In genomic region chr7:151038951-151039849, GRCh38 we compare ENCODE assay signal across 6 cellular contexts. TPM values are rescaled to one million over a fixed set of nuclear protein-coding genes. Genes with fewer than 3 reads are reported as not detected.
DNase-seq lines count a peak whose midpoint lies in the region; ATAC-seq and TF ChIP-seq lines count a peak whose summit lies in the region.

No MANE protein-coding gene starts in this region.

- CTCF ChIA-PET in T-cell (lab: Charles Lee): interaction anchor here in 1 of 2 donors (0.8 kb wide), 1 partner anchor 21 kb away, joined by 3 read pairs; no protein-coding TSS in a partner anchor

- H3K27me3 Mint-ChIP-seq in T-cell (no peaks in the 10 kb centered on the region), endodermal cell (ENCODE audit: insufficient read depth) (no peaks in the 10 kb centered on the region)

- H3K9me3 ChIP-seq in endodermal cell (ENCODE audit: control insufficient read depth, low read length) (no peaks in the 10 kb centered on the region), skeletal muscle tissue (ENCODE audit: control insufficient read depth in 3 of 3, low read length in 3 of 3) (no peaks in the 10 kb centered on the region)

- peaks cover 6% of the 10 kb centered on the region for H3K4me1 ChIP-seq in endodermal cell (ENCODE audit: control insufficient read depth, insufficient read depth, low read length)
- H3K4me1 ChIP-seq in skeletal muscle tissue (ENCODE audit: control insufficient read depth in 3 of 3, insufficient read depth in 3 of 3, low read length in 3 of 3): peaks cover 22 to 29% (median 23%) of the 10 kb centered on the region in 3 donors

- H3K27ac Mint-ChIP-seq in T-cell: peak overlapping the region; percentile 46 to 48
- peak overlapping the region; percentile 16 for H3K27ac Mint-ChIP-seq in endodermal cell

- H3K4me3 Mint-ChIP-seq in T-cell: no peak overlapping the region
- H3K4me3 Mint-ChIP-seq in endodermal cell: no peak overlapping the region

- WGBS in endodermal cell (ENCODE audit: insufficient coverage in 1 of 2, insufficient read length in 1 of 2), 2 experiments: 73% methylated on average over 6 to 11 of the region's 12 CpGs

- no peak overlapping the region for H3K4me3 ChIP-seq in endodermal cell (ENCODE audit: low read length)
- H3K4me3 ChIP-seq in skeletal muscle tissue (ENCODE audit: low read length in 3 of 3): no peak overlapping the region

- peaks cover 6% of the 10 kb centered on the region for H3K36me3 ChIP-seq in endodermal cell (ENCODE audit: control insufficient read depth, insufficient read depth, low read length)
- peaks cover 28 to 50% (median 41%) of the 10 kb centered on the region in 3 donors for H3K36me3 ChIP-seq in skeletal muscle tissue (ENCODE audit: control insufficient read depth in 3 of 3, insufficient read depth in 3 of 3, low read length in 3 of 3)

- peak; percentile 90 for DNase-seq in H4 (ENCODE audit: low spot score)
- peak in 4 of 34 experiments; percentile 26 to 43 (median 33) for DNase-seq in T-cell
- peak; percentile 66 for DNase-seq in endodermal cell
- no peak for DNase-seq in NCI-H2107 treated with DMSO at 0.1 percent for 48 hours (lab: John Stamatoyannopoulos, UW; ENCODE audit: unreplicated experiment)
- no peak for DNase-seq in NCI-H524 (lab: John Stamatoyannopoulos, UW)

- H3K4me1 Mint-ChIP-seq in T-cell: peaks cover 0 to 12% (median 9%) of the 10 kb centered on the region in 3 donors
- H3K4me1 Mint-ChIP-seq in endodermal cell: peaks cover 3% of the 10 kb centered on the region

- peak; percentile 29 to 57 (median 38) for ATAC-seq in T-cell (replicated peaks in 1 of 4)

- no peak overlapping the region for H3K27ac ChIP-seq in endodermal cell (ENCODE audit: low read depth, low read length)
- peak overlapping the region; percentile 23 for H3K27ac ChIP-seq in skeletal muscle tissue (ENCODE audit: low read depth, low read length)

- no peaks in the 10 kb centered on the region for H3K27me3 ChIP-seq in endodermal cell (ENCODE audit: control insufficient read depth, insufficient read depth, low read length, poor library complexity, severe bottlenecking)
- H3K27me3 ChIP-seq in skeletal muscle tissue (ENCODE audit: control insufficient read depth in 3 of 3, insufficient read depth in 3 of 3, low read length in 3 of 3): no peaks in the 10 kb centered on the region

- H3K36me3 Mint-ChIP-seq in T-cell (peaks cover 17% of the 10 kb centered on the region), endodermal cell (ENCODE audit: low read depth) (peaks cover 13% of the 10 kb centered on the region)

- no peak overlapping the region for H3K9ac ChIP-seq in endodermal cell (ENCODE audit: extremely low read depth, low read length, poor library complexity, severe bottlenecking)
- H3K9ac ChIP-seq in skeletal muscle tissue (ENCODE audit: low read depth in 1 of 3, low read length in 3 of 3): no peak overlapping the region

- H3K9me3 Mint-ChIP-seq in T-cell (no peaks in the 10 kb centered on the region), endodermal cell (no peaks in the 10 kb centered on the region)

- TF ChIP-seq CTCF in endodermal cell (conservative IDR thresholded peaks at IDR 0.05): no peak

- POLR2A ChIA-PET in T-cell (lab: Charles Lee): no interaction called here

RNA-seq across cellular contexts. Expression of gene ASIC3, which starts 9.1 kb away (rescaled TPM):
- 0.10 TPM in 1 of 2 replicates, not detected in the other for total RNA-seq in H4 (2014; rRNA removed; shearing (Covaris generic))
- total RNA-seq in T-cell (10 to 100 TPM in 4 of 5 donors, 1 to 10 TPM in 1; 9.8 to 16.0 (median 11.9) TPM), endodermal cell (1 to 10 TPM; 2.5 to 3.0 TPM), skeletal muscle tissue (not detected)
- polyA plus RNA-seq in endodermal cell (2013, experiment 1 of 2): 5.1 TPM
- polyA plus RNA-seq in endodermal cell (2013, experiment 2 of 2): 4.0 TPM

RNA-seq across cellular contexts. Expression of gene ABCB8, which starts 10.9 kb away (rescaled TPM):
- 25.2 and 26.5 TPM in 2 replicates for total RNA-seq in H4 (2014; rRNA removed; shearing (Covaris generic))
- 10 to 100 TPM; 72.4 to 83.0 (median 74.8) TPM for total RNA-seq in T-cell
- 10 to 100 TPM; 35.9 to 37.2 TPM for total RNA-seq in endodermal cell
- 27.6 TPM for polyA plus RNA-seq in endodermal cell (2013, experiment 1 of 2)
- 25.8 TPM for polyA plus RNA-seq in endodermal cell (2013, experiment 2 of 2)
- total RNA-seq in skeletal muscle tissue: 15.7 TPM

RNA-seq across cellular contexts. Expression of gene ATG9B, which starts 14.9 kb away (rescaled TPM):
- 0.17 TPM in 1 of 2 replicates, not detected in the other for total RNA-seq in H4 (2014; rRNA removed; shearing (Covaris generic))
- 10 to 100 TPM; 24.0 to 37.0 (median 31.8) TPM for total RNA-seq in T-cell
- total RNA-seq in endodermal cell: 1 to 10 TPM; 2.0 to 3.0 TPM
- polyA plus RNA-seq in endodermal cell (2013, experiment 1 of 2): 4.3 TPM
- 4.0 TPM for polyA plus RNA-seq in endodermal cell (2013, experiment 2 of 2)
- not detected for total RNA-seq in skeletal muscle tissue

RNA-seq across cellular contexts. Expression of gene CDK5, which starts 18.5 kb away (rescaled TPM):
- 43.8 and 46.0 TPM in 2 replicates for total RNA-seq in H4 (2014; rRNA removed; shearing (Covaris generic))
- total RNA-seq in T-cell: 1 to 10 TPM; 5.3 to 8.4 (median 6.5) TPM
- 10 to 100 TPM; 22.2 to 25.2 TPM for total RNA-seq in endodermal cell
- 22.0 TPM for polyA plus RNA-seq in endodermal cell (2013, experiment 1 of 2)
- 18.7 TPM for polyA plus RNA-seq in endodermal cell (2013, experiment 2 of 2)
- total RNA-seq in skeletal muscle tissue: 5.7 TPM

RNA-seq across cellular contexts. Expression of gene SLC4A2, which starts 20.2 kb away (rescaled TPM):
- 61.6 and 82.9 TPM in 2 replicates for total RNA-seq in H4 (2014; rRNA removed; shearing (Covaris generic))
- total RNA-seq in T-cell: 10 to 100 TPM; 52.0 to 91.5 (median 74.4) TPM
- total RNA-seq in endodermal cell: 100 to 1,000 TPM; 265 to 284 TPM
- polyA plus RNA-seq in endodermal cell (2013, experiment 1 of 2): 88.2 TPM
- polyA plus RNA-seq in endodermal cell (2013, experiment 2 of 2): 83.1 TPM
- total RNA-seq in skeletal muscle tissue: 31.3 TPM

Comparison
In these comparisons a context has a peak if more than half of its experiments do, and no peak if none do; other contexts are left out.
1. DNase-seq: peak in H4 (single experiment) and endodermal cell (single experiment); none in NCI-H2107 treated with DMSO at 0.1 percent for 48 hours (single experiment) and NCI-H524 (0 of 2).
2. RNA of gene ATG9B, which starts 14.9 kb away (total RNA-seq): 24.0 to 37.0 TPM in T-cell; 2.0 to 3.0 TPM in endodermal cell, 0.17 TPM in H4 and not detected in skeletal muscle tissue (single experiment); every median in the first group is over 4 times any median in the second.